Comparison of ENCODE assay signal across 2 cellular contexts in genomic region chr12:63084501-63084900, GRCh38.
TF ChIP-seq lines count a peak whose summit lies in the region.

No MANE protein-coding gene starts in this region.

TF ChIP-seq in H1, 55 proteins besides CTCF, POLR2A, EP300 and RAD21 (continued from another document):
- no peak for TF ChIP-seq ATF2 (IDR thresholded peaks at IDR 0.05; ENCODE audit: low read length)
- TF ChIP-seq CTBP2 (IDR thresholded peaks at IDR 0.05; ENCODE audit: borderline replicate concordance, insufficient read depth, insufficient read length, low read length) = no peak
- TF ChIP-seq GTF2F1 (IDR thresholded peaks at IDR 0.05; ENCODE audit: borderline replicate concordance, low read depth, low read length) = no peak
- TF ChIP-seq JUN (IDR thresholded peaks at IDR 0.05; ENCODE audit: low read depth, low read length) = no peak
- TF ChIP-seq SRF (IDR thresholded peaks at IDR 0.05; ENCODE audit: low read depth, low read length) = no peak
- no peak for TF ChIP-seq HDAC6 (IDR thresholded peaks at IDR 0.05; ENCODE audit: low read depth, low read length)
- no peak for TF ChIP-seq KDM1A (IDR thresholded peaks at IDR 0.05; ENCODE audit: borderline replicate concordance, low read length)
- TF ChIP-seq SIX5 (IDR thresholded peaks at IDR 0.05; ENCODE audit: low read depth, low read length) = no peak
- TF ChIP-seq POLR2AphosphoS5 (IDR thresholded peaks at IDR 0.05; ENCODE audit: low read depth, low read length) = no peak
- TF ChIP-seq JUND (IDR thresholded peaks at IDR 0.05; ENCODE audit: low read length) = no peak
- no peak for TF ChIP-seq MAFK (IDR thresholded peaks at IDR 0.05; ENCODE audit: low read depth, low read length)
- TF ChIP-seq ZNF274 (IDR thresholded peaks at IDR 0.05; ENCODE audit: borderline replicate concordance, extremely low read depth, low read length) = no peak
- no peak for TF ChIP-seq BCL11A (IDR thresholded peaks at IDR 0.05; ENCODE audit: low read depth in 2 of 2, low read length in 2 of 2)

TF ChIP-seq in HEK293T, 16 proteins besides CTCF, POLR2A, EP300 and RAD21 (continued from another document):
- TF ChIP-seq PKNOX1 (IDR thresholded peaks at IDR 0.05) = no peak
- no peak for TF ChIP-seq FOXM1 (IDR thresholded peaks at IDR 0.05; ENCODE audit: borderline replicate concordance)
- TF ChIP-seq FOXA1 (IDR thresholded peaks at IDR 0.05) = no peak
- TF ChIP-seq ZNF384 (IDR thresholded peaks at IDR 0.05) = no peak
- TF ChIP-seq SUZ12 (IDR thresholded peaks at IDR 0.05) = no peak
- no peak for TF ChIP-seq LEF1 (IDR thresholded peaks at IDR 0.05; ENCODE audit: borderline replicate concordance)
- TF ChIP-seq L3MBTL2 (conservative IDR thresholded peaks at IDR 0.05) = no peak
- TF ChIP-seq ARNT (IDR thresholded peaks at IDR 0.05) = no peak
- no peak for TF ChIP-seq FOXK2 (IDR thresholded peaks at IDR 0.05)
- TF ChIP-seq CTBP1 (IDR thresholded peaks at IDR 0.05; ENCODE audit: borderline replicate concordance) = no peak
- no peak for TF ChIP-seq TARDBP (IDR thresholded peaks at IDR 0.05)
- TF ChIP-seq SP1 (IDR thresholded peaks at IDR 0.05) = no peak
- no peak for TF ChIP-seq HDGF (IDR thresholded peaks at IDR 0.05; ENCODE audit: borderline replicate concordance)
